9 cellular contexts compared by ENCODE assay signal in the genomic region with DNA sequence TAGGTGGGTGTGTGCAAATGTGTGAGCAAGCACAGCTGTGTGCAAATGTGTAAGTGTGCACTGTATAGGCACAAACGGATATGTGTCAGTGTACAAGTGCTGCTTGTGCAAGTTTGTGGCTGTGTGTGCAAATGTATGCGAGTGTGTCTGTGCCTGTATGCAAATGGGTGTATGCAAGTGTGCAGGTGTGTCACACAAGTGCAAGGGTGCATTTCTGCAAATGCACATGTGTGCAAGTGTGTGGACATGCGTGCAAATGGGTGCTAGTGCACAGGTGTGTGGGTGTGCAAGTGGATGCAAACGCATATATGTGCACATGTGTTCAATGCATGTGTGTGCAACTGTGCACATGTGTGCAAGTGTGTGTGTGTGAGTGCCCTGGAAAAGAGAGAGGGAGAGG.
DNase-seq lines count a peak whose midpoint lies in the region; ATAC-seq lines count a peak whose summit lies in the region.
"Had no signal": no experiment of that assay in that cellular context is flagged by ENCODE, and none has a peak within 500 bp of the region (broad histone marks: within the 10 kb centered on the region; RNA-seq: fewer than 3 reads in every experiment).

No MANE protein-coding gene starts in this region.

- no peak for DNase-seq in trophoblast cell
- DNase-seq in COLO829 (ENCODE audit: low spot score), result no peak
- no peak for DNase-seq in GM23248
- DNase-seq: NCI-H748 treated with DMSO at 0.1 percent for 48 hours had no signal

- no peaks in the 10 kb centered on the region for H3K9me3 ChIP-seq in KOPT-K1 (ENCODE audit: insufficient read depth, low read length, poor library complexity, severe bottlenecking)
- H3K9me3 ChIP-seq in trophoblast cell (ENCODE audit: insufficient read depth, low read depth, low read length), result peaks cover 4% of the 10 kb centered on the region
- no peaks in the 10 kb centered on the region for H3K9me3 ChIP-seq in GM23248 (ENCODE audit: low read depth)

- H3K79me2 ChIP-seq in trophoblast cell (ENCODE audit: control insufficient read depth, insufficient read depth, low read length, poor library complexity), result no peaks in the 10 kb centered on the region
- H3K79me2 ChIP-seq in GM23248 (ENCODE audit: insufficient read depth), result no peaks in the 10 kb centered on the region

- peaks cover 4% of the 10 kb centered on the region for H3K27me3 ChIP-seq in trophoblast cell (ENCODE audit: insufficient read depth, low read length)
- H3K27me3 ChIP-seq in GM23248 (replicated peaks; ENCODE audit: insufficient read depth), result peaks cover 17% of the 10 kb centered on the region

- H3K9ac ChIP-seq in trophoblast cell (ENCODE audit: low read length) (no peak overlapping the region), GM23248 (no peak overlapping the region)

- no CpG with 5 or more reads among the region's 4 CpGs for WGBS in trophoblast cell (ENCODE audit: extremely low coverage, insufficient coverage, insufficient read length)
- WGBS in GM23248 (ENCODE audit: low coverage in 1 of 2, low lambda C conversion rate in 2 of 2, missing lambda C conversion rate in 2 of 2), 2 experiments, result 56 to 66% methylated on average over 4 of the region's 4 CpGs

- no peak overlapping the region for H2BK5ac ChIP-seq in trophoblast cell (ENCODE audit: low read depth, low read length, poor library complexity)

- H2AK5ac ChIP-seq in trophoblast cell (ENCODE audit: low read length), result no peak overlapping the region

- no peak overlapping the region for H2BK120ac ChIP-seq in trophoblast cell (ENCODE audit: insufficient read depth, low read length, poor library complexity)

- H2BK12ac ChIP-seq in trophoblast cell (ENCODE audit: low read length), result no peak overlapping the region

- no peaks in the 10 kb centered on the region for H3K79me1 ChIP-seq in trophoblast cell (ENCODE audit: low read length)

- H2AFZ ChIP-seq in trophoblast cell (ENCODE audit: insufficient read depth, low read length, poor library complexity), result no peak overlapping the region
- no peak overlapping the region for H2AFZ ChIP-seq in GM23248
- H2AFZ ChIP-seq: GM23338 had no signal

- no peaks in the 10 kb centered on the region for H3F3A ChIP-seq in GM23248 (ENCODE audit: insufficient read depth)

- H3K27ac ChIP-seq in KOPT-K1 (ENCODE audit: low read depth, low read length, poor library complexity, severe bottlenecking) (peak overlapping the region; percentile 72), cingulate gyrus (ENCODE audit: low read depth, low read length) (peak overlapping the region; percentile 73), trophoblast cell (ENCODE audit: low read depth, low read length) (no peak overlapping the region), GM23248 (no peak overlapping the region)

- H4K20me1 ChIP-seq in GM23248 (ENCODE audit: insufficient read depth), result no peaks in the 10 kb centered on the region

- no peak overlapping the region for H4K8ac ChIP-seq in trophoblast cell (ENCODE audit: low read depth, low read length)

- no peak overlapping the region for H3K14ac ChIP-seq in trophoblast cell (ENCODE audit: low read length)

- H3K4me3 ChIP-seq in trophoblast cell (ENCODE audit: low read depth, low read length), result peak overlapping the region; percentile 25
- H3K4me3 ChIP-seq in GM23248, result no peak overlapping the region
- H3K4me3 ChIP-seq: GM23338 had no signal

- no peaks in the 10 kb centered on the region for H3K9me2 ChIP-seq in GM23248 (ENCODE audit: insufficient read depth)

- H3K36me3 ChIP-seq in KOPT-K1 (ENCODE audit: insufficient read depth, low read length) (no peaks in the 10 kb centered on the region), trophoblast cell (ENCODE audit: control insufficient read depth in 1 of 2, insufficient read depth in 2 of 2, low read length in 2 of 2) (no peaks in the 10 kb centered on the region), GM23248 (ENCODE audit: low read depth) (no peaks in the 10 kb centered on the region)

- H4K91ac ChIP-seq in trophoblast cell (ENCODE audit: low read depth, low read length), result no peak overlapping the region

- H3K23ac ChIP-seq in trophoblast cell (ENCODE audit: low read length), result no peak overlapping the region

- H3K18ac ChIP-seq in trophoblast cell (ENCODE audit: low read length), result no peak overlapping the region

- in situ Hi-C loops in GM23248 (cut with MboI), result no loop called here

- peak; percentile 15 for ATAC-seq in GM18867 (IDR thresholded peaks at IDR 0.05; ENCODE audit: unreplicated experiment)
- ATAC-seq in activated CD4-positive, CD25-positive, alpha-beta regulatory T cell treated with anti-CD3 and anti-CD28 coated beads, Interleukin-2, amount 50 U/mL, for 24 hours, result no peak

- H3K4me2 ChIP-seq in trophoblast cell (ENCODE audit: low read length) (no peak overlapping the region), GM23248 (ENCODE audit: unreplicated experiment) (no peak overlapping the region)
- H3K4me2 ChIP-seq: GM23338 had no signal

- no peaks in the 10 kb centered on the region for H3K4me1 ChIP-seq in trophoblast cell (ENCODE audit: control insufficient read depth in 1 of 2, insufficient read depth in 2 of 2, low read length in 2 of 2)
- H3K4me1 ChIP-seq in GM23248 (ENCODE audit: insufficient read depth), result peaks cover 10% of the 10 kb centered on the region

- no peak overlapping the region for H3K4ac ChIP-seq in trophoblast cell (ENCODE audit: low read depth, low read length)

- no peak overlapping the region for H4K12ac ChIP-seq in trophoblast cell (ENCODE audit: low read depth, low read length)

Comparison
In these comparisons a context has a peak if more than half of its experiments do, and no peak if none do; other contexts are left out.
1. H3K27ac ChIP-seq: peak in KOPT-K1 (single experiment) and cingulate gyrus (single experiment); none in trophoblast cell (single experiment) and GM23248 (single experiment).